Comparison of ENCODE assay signal across 3 cellular contexts in the genomic region with DNA sequence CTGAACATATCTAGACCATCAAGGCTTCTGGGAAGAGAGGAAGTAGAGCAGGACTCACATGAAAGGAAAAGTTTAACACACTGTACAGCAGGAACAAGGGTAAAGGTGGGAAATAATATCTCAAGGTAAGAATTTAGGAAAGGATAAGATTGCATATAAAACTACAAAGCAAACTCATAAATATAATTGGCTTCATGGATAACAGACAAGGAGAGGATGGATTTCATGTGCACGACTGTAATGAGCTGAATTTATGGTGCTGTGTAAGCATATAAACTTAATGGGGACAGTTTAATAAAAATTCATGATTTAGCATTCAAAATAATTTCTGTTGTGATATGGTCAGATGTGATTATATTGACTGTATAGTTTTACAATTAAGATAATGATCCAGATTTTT.
"Had no signal": no experiment of that assay in that cellular context is flagged by ENCODE, and none has a peak within 500 bp of the region (broad histone marks: within the 10 kb centered on the region; RNA-seq: fewer than 3 reads in every experiment).

No MANE protein-coding gene starts in this region.

- H3K4me3 ChIP-seq: GM12878 had no signal

- DNase-seq: GDM1, GF-D8 had no signal

- ATAC-seq: GM12878 had no signal
